Comparison of ENCODE assay signal across 1 cellular context in genomic region chr6:31776961-31777666, GRCh38.
TF ChIP-seq lines count a peak whose summit lies in the region.

TSS of gene VWA7 (minus strand) at chr6:31777328. CDS start at chr6:31776779, 549 bp downstream.

TF ChIP-seq in HepG2, 621 proteins besides CTCF, POLR2A, EP300 and RAD21 (continued from another document and continues in another):
- TF ChIP-seq MIER2 (CRISPR knock-in tag; IDR thresholded peaks at IDR 0.05): peak; percentile 56; the same call in 1 of the 2 replicates
- TF ChIP-seq SMYD3 (CRISPR knock-in tag; IDR thresholded peaks at IDR 0.05): no peak
- TF ChIP-seq ZNF83 (CRISPR knock-in tag; IDR thresholded peaks at IDR 0.05; ENCODE audit: borderline replicate concordance): 0 out of 2 replicates have a peak, but pooled peaks have one; percentile 71
- no peak for TF ChIP-seq TRIM22 (IDR thresholded peaks at IDR 0.05)
- TF ChIP-seq SOX6 (IDR thresholded peaks at IDR 0.05): no peak
- peak; percentile 83 for TF ChIP-seq SOX6 (CRISPR knock-in tag; IDR thresholded peaks at IDR 0.05)
- TF ChIP-seq ZNF746 (CRISPR knock-in tag; IDR thresholded peaks at IDR 0.05): peak; percentile 41; the same call in 1 of the 2 replicates
- peak in 1 of 2 experiments; percentile 77; a peak in 2 of 4 replicates for TF ChIP-seq KLF16 (CRISPR knock-in tag; IDR thresholded peaks at IDR 0.05)
- 0 out of 2 replicates have a peak, but pooled peaks have one; percentile 34 for TF ChIP-seq KMT2A (CRISPR knock-in tag; IDR thresholded peaks at IDR 0.05)
- 0 out of 2 replicates have a peak, but pooled peaks have one; percentile 18 for TF ChIP-seq BCL3 (CRISPR knock-in tag; IDR thresholded peaks at IDR 0.05)
- peak; percentile 86 for TF ChIP-seq ZNF670 (CRISPR knock-in tag; IDR thresholded peaks at IDR 0.05; ENCODE audit: borderline replicate concordance)
- peak; percentile 21; the same call in 1 of the 2 replicates for TF ChIP-seq ZFP90 (CRISPR knock-in tag; IDR thresholded peaks at IDR 0.05; ENCODE audit: borderline replicate concordance)
- TF ChIP-seq E2F1 (CRISPR knock-in tag; IDR thresholded peaks at IDR 0.05): no peak
- TF ChIP-seq MLLT10 (CRISPR knock-in tag; IDR thresholded peaks at IDR 0.05): no peak
- TF ChIP-seq RFXAP (CRISPR knock-in tag; IDR thresholded peaks at IDR 0.05; ENCODE audit: borderline replicate concordance): no peak
- peak; percentile 76 for TF ChIP-seq HNF1A (IDR thresholded peaks at IDR 0.05; ENCODE audit: low read depth)
- peak; percentile 43; the same call in 1 of the 2 replicates for TF ChIP-seq HNF1A (CRISPR knock-in tag; IDR thresholded peaks at IDR 0.05; ENCODE audit: borderline replicate concordance)
- peak; percentile 55; the same call in 1 of the 2 replicates for TF ChIP-seq KLF9 (CRISPR knock-in tag; IDR thresholded peaks at IDR 0.05; ENCODE audit: low read depth)
- TF ChIP-seq ZNF280D (CRISPR knock-in tag; IDR thresholded peaks at IDR 0.05): peak; percentile 65; the same call in 1 of the 2 replicates
- TF ChIP-seq SRSF1 (optimal IDR thresholded peaks at IDR 0.05; ENCODE audit: low read depth, low read length): peak; percentile 34
- no peak for TF ChIP-seq ZNF891 (CRISPR knock-in tag; IDR thresholded peaks at IDR 0.05)
- 0 out of 2 replicates have a peak, but pooled peaks have one; percentile 32 for TF ChIP-seq RERE (CRISPR knock-in tag; IDR thresholded peaks at IDR 0.05; ENCODE audit: low read depth)
- peak; percentile 42 for TF ChIP-seq XRCC5 (optimal IDR thresholded peaks at IDR 0.05; ENCODE audit: low read length)
- TF ChIP-seq RARA (CRISPR knock-in tag; IDR thresholded peaks at IDR 0.05): peak; percentile 82
- TF ChIP-seq E2F5 (CRISPR knock-in tag; conservative IDR thresholded peaks at IDR 0.05): peak; percentile 33; the same call in 1 of the 2 replicates
- TF ChIP-seq UBTF (CRISPR knock-in tag; IDR thresholded peaks at IDR 0.05): peak; percentile 81
- TF ChIP-seq ATF7-NPFF (CRISPR knock-in tag; IDR thresholded peaks at IDR 0.05; ENCODE audit: low read depth): peak; percentile 59; the same call in 1 of the 2 replicates
- TF ChIP-seq ZNF451 (CRISPR knock-in tag; IDR thresholded peaks at IDR 0.05): peak; percentile 64; the same call in 1 of the 2 replicates
- 0 out of 2 replicates have a peak, but pooled peaks have one; percentile 19 for TF ChIP-seq SP2 (CRISPR knock-in tag; IDR thresholded peaks at IDR 0.05)
- TF ChIP-seq MLX (CRISPR knock-in tag; IDR thresholded peaks at IDR 0.05): peak; percentile 75
- no peak for TF ChIP-seq REPIN1 (CRISPR knock-in tag; IDR thresholded peaks at IDR 0.05; ENCODE audit: borderline replicate concordance, low read depth)
- 0 out of 2 replicates have a peak, but pooled peaks have one; percentile 42 for TF ChIP-seq TOE1 (CRISPR knock-in tag; IDR thresholded peaks at IDR 0.05)
- peak; percentile 68; the same call in 1 of the 2 replicates for TF ChIP-seq YEATS4 (CRISPR knock-in tag; IDR thresholded peaks at IDR 0.05; ENCODE audit: borderline replicate concordance)
- TF ChIP-seq HNF4G (IDR thresholded peaks at IDR 0.05; ENCODE audit: borderline replicate concordance, low read depth, low read length): peak; percentile 14; the same call in 1 of the 2 replicates
- peak; percentile 60; the same call in 1 of the 2 replicates for TF ChIP-seq HNF4G (CRISPR knock-in tag; IDR thresholded peaks at IDR 0.05; ENCODE audit: borderline replicate concordance, low read depth)
- no peak for TF ChIP-seq ATM (IDR thresholded peaks at IDR 0.05; ENCODE audit: borderline replicate concordance)
- peak; percentile 65; the same call in 1 of the 2 replicates for TF ChIP-seq NR2F2 (IDR thresholded peaks at IDR 0.05; ENCODE audit: borderline replicate concordance, low read depth)
